ENCODE assay signal across 1 cellular context in the genomic region with DNA sequence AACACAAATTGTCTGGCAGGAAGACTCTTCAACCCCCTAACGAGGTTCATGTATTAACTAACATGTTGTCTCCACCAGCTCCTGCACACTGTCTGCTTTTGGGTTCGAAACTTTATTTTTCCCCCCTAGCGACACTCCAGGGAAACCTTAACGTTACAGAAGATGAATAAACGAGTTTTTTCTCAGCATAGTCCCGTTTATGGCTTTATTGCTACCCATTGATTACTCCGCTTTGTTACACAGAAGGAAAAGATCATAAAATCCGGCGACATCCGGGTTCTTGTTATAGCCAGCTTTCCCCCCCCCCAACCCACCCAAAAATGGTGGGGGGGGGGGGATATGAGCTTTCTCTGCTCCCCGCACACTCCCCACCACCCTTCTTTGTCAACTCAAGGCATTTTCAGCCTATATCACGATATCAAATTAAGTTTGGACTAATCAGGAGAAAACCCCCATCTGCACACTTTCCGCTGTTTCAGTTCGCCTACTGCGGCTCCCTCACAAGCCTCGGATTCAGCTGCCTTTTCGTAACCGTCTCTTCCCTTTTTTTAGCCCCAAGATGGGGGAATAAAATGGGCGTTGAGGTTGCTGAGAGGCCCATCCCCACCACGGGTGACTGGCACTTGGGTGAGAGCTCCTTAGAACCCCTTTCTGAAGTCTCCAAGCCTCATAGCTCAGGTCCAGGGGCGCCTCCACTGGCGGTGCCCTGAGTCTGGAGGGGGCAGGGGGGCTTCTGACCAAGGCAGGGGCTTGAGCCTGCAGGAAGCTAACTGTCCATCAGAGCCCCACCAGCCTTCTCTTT.
TF ChIP-seq lines count a peak whose summit lies in the region.

No MANE protein-coding gene starts in this region.

TF ChIP-seq in IMR-90, 13 proteins besides CTCF, POLR2A, EP300 and RAD21:
- TF ChIP-seq MAZ (IDR thresholded peaks at IDR 0.05; ENCODE audit: borderline replicate concordance, low read depth, low read length), result no peak
- no peak for TF ChIP-seq ELK1 (IDR thresholded peaks at IDR 0.05; ENCODE audit: borderline replicate concordance, low read depth, low read length)
- TF ChIP-seq MAFK (IDR thresholded peaks at IDR 0.05; ENCODE audit: low read depth, low read length), result no peak
- no peak for TF ChIP-seq NFE2L2 (IDR thresholded peaks at IDR 0.05; ENCODE audit: low read depth, low read length)
- TF ChIP-seq MXI1 (IDR thresholded peaks at IDR 0.05; ENCODE audit: borderline replicate concordance, low read depth, low read length), result no peak
- no peak for TF ChIP-seq FOS (IDR thresholded peaks at IDR 0.05; ENCODE audit: low read depth, low read length)
- no peak for TF ChIP-seq SMC3 (IDR thresholded peaks at IDR 0.05; ENCODE audit: low read depth, low read length)
- no peak for TF ChIP-seq RCOR1 (IDR thresholded peaks at IDR 0.05; ENCODE audit: insufficient replicate concordance, low read length)
- TF ChIP-seq RFX5 (IDR thresholded peaks at IDR 0.05; ENCODE audit: low read depth, low read length), result no peak
- no peak for TF ChIP-seq CHD1 (IDR thresholded peaks at IDR 0.05; ENCODE audit: low read depth, low read length)
- no peak for TF ChIP-seq CEBPB (IDR thresholded peaks at IDR 0.05; ENCODE audit: low read depth, low read length)
- no peak for TF ChIP-seq BHLHE40 (IDR thresholded peaks at IDR 0.05; ENCODE audit: low read depth, low read length)
- no peak for TF ChIP-seq USF2 (IDR thresholded peaks at IDR 0.05; ENCODE audit: low read depth, low read length)
